40 cellular contexts compared by ENCODE assay signal in the genomic region with DNA sequence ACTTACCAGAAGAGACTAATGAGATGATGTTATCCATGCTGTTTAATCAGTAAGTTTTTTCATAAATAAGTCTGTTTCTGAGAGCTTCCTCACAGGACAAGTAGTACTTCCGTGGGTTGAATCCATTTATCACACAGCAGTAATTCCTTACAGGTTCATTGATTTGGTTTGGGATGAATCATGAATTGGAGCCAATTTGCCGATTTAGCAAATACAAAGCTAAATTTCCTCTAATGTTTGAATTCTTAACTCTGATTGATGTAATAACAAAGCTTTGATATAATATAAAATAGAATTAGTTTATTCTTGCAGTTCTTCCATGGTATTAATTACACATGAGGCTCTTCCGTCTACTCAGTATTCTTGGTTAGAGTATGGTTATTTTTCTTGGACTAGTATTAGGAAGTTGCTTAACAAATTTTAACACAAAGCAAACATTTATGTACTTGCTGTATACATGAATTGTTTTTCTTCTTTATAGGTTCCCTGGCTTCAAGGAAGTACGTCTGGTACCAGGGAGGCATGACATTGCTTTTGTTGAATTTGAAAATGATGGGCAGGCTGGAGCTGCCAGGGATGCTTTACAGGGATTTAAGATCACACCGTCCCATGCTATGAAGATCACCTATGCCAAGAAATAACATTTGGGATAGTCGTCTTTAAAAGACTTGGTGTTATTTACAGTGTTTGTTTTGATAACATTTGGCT. TPM values are rescaled to one million over a fixed set of nuclear protein-coding genes. Genes with fewer than 3 reads are reported as not detected.
"Had no signal": no experiment of that assay in that cellular context is flagged by ENCODE, and none has a peak within 500 bp of the region (broad histone marks: within the 10 kb centered on the region; RNA-seq: fewer than 3 reads in every experiment).

No MANE protein-coding gene starts in this region.

- H3K27ac Mint-ChIP-seq: activated CD4-positive, alpha-beta memory T cell treated with anti-CD3 and anti-CD28 coated beads, Interleukin-2, amount 10 ng/mL, durations not matched to agents 7 days and 5 days; activated CD4-positive, alpha-beta T cell treated with anti-CD3 and anti-CD28 coated beads, Interleukin-2, amount 10 ng/mL, durations not matched to agents 7 days and 5 days; activated naive CD4-positive, alpha-beta T cell treated with anti-CD3 and anti-CD28 coated beads for 36 hours; activated naive CD4-positive, alpha-beta T cell treated with anti-CD3 and anti-CD28 coated beads, Interleukin-2, amount 50 U/mL, for 24 hours; activated naive CD8-positive, alpha-beta T cell treated with anti-CD3 and anti-CD28 coated beads for 36 hours; activated naive CD8-positive, alpha-beta T cell treated with anti-CD3 and anti-CD28 coated beads, Interleukin-2, amount 50 U/mL, for 24 hours; activated T-helper 1 cell treated with anti-CD3 and anti-CD28 coated beads, Interleukin-12 subunit alpha, Interleukin-12 subunit beta, Interleukin-2, Interleukin-4 antibody, amounts not matched to agents 30 ng/mL and 10 ng/mL and 1 ng/mL, durations not matched to agents 14 hours and 24 hours and 36 hours; activated T-helper 2 cell treated with anti-CD3 and anti-CD28 coated beads, Interferon-gamma antibody, Interleukin-2, Interleukin-4, amounts not matched to agents 10 μg/mL and 5 μg/mL and 100 μg/mL, durations not matched to agents 14 hours and 24 hours and 36 hours; T-helper 1 cell treated with Interleukin-12 subunit alpha and Interleukin-12 subunit beta and Interleukin-4 antibody, amounts not matched to agents 30 μg/mL and 1 μg/mL, for 36 hours; WTC11 had no signal

- H3K4me1 ChIP-seq: adrenal gland, body of pancreas, esophagus squamous epithelium, heart right ventricle had no signal

- H3K79me2 ChIP-seq: hepatocyte had no signal

- FAIRE-seq: colon had no signal

- H3K4me2 ChIP-seq: hepatocyte had no signal

- H2AFZ ChIP-seq: hepatocyte had no signal

- H3K27ac ChIP-seq: adrenal gland, body of pancreas, epithelial cell of prostate, esophagus squamous epithelium, gastroesophageal sphincter, heart right ventricle, hepatocyte had no signal

- H3K4me3 Mint-ChIP-seq: activated CD4-positive, alpha-beta memory T cell treated with anti-CD3 and anti-CD28 coated beads, Interleukin-2, amount 10 ng/mL, durations not matched to agents 7 days and 5 days; activated CD4-positive, alpha-beta T cell treated with anti-CD3 and anti-CD28 coated beads, Interleukin-2, amount 10 ng/mL, durations not matched to agents 7 days and 5 days; activated naive CD4-positive, alpha-beta T cell treated with anti-CD3 and anti-CD28 coated beads for 36 hours; activated naive CD4-positive, alpha-beta T cell treated with anti-CD3 and anti-CD28 coated beads, Interleukin-2, amount 50 U/mL, for 24 hours; activated naive CD8-positive, alpha-beta T cell treated with anti-CD3 and anti-CD28 coated beads for 36 hours; activated naive CD8-positive, alpha-beta T cell treated with anti-CD3 and anti-CD28 coated beads, Interleukin-2, amount 50 U/mL, for 24 hours; activated T-cell treated with anti-CD3 and anti-CD28 coated beads, Interleukin-2, amount 50 U/mL, for 4 hours; activated T-helper 1 cell treated with anti-CD3 and anti-CD28 coated beads, Interleukin-12 subunit alpha, Interleukin-12 subunit beta, Interleukin-2, Interleukin-4 antibody, amounts not matched to agents 30 ng/mL and 10 ng/mL and 1 ng/mL, durations not matched to agents 14 hours and 24 hours and 36 hours; effector memory CD8-positive, alpha-beta T cell; T-helper 1 cell treated with Interleukin-12 subunit alpha and Interleukin-12 subunit beta and Interleukin-4 antibody, amounts not matched to agents 30 μg/mL and 1 μg/mL, for 36 hours; WTC11 had no signal

- H3K9me3 Mint-ChIP-seq: activated CD4-positive, alpha-beta memory T cell treated with anti-CD3 and anti-CD28 coated beads, Interleukin-2, amount 10 ng/mL, durations not matched to agents 7 days and 5 days; activated CD4-positive, alpha-beta T cell treated with anti-CD3 and anti-CD28 coated beads, Interleukin-2, amount 10 ng/mL, durations not matched to agents 7 days and 5 days; activated naive CD4-positive, alpha-beta T cell treated with anti-CD3 and anti-CD28 coated beads for 36 hours; activated naive CD4-positive, alpha-beta T cell treated with anti-CD3 and anti-CD28 coated beads, Interleukin-2, amount 50 U/mL, for 24 hours; activated naive CD8-positive, alpha-beta T cell treated with anti-CD3 and anti-CD28 coated beads for 36 hours; activated naive CD8-positive, alpha-beta T cell treated with anti-CD3 and anti-CD28 coated beads, Interleukin-2, amount 50 U/mL, for 24 hours; activated T-cell treated with anti-CD3 and anti-CD28 coated beads, Interleukin-2, amount 50 U/mL, for 4 hours; activated T-helper 1 cell treated with anti-CD3 and anti-CD28 coated beads, Interleukin-12 subunit alpha, Interleukin-12 subunit beta, Interleukin-2, Interleukin-4 antibody, amounts not matched to agents 30 ng/mL and 10 ng/mL and 1 ng/mL, durations not matched to agents 14 hours and 24 hours and 36 hours; activated T-helper 2 cell treated with anti-CD3 and anti-CD28 coated beads, Interferon-gamma antibody, Interleukin-2, Interleukin-4, amounts not matched to agents 10 μg/mL and 5 μg/mL and 100 μg/mL, durations not matched to agents 14 hours and 24 hours and 36 hours; effector memory CD8-positive, alpha-beta T cell; T-helper 1 cell treated with Interleukin-12 subunit alpha and Interleukin-12 subunit beta and Interleukin-4 antibody, amounts not matched to agents 30 μg/mL and 1 μg/mL, for 36 hours; WTC11 had no signal

- H3K4me3 ChIP-seq: adrenal gland, body of pancreas, esophagus squamous epithelium, gastroesophageal sphincter, heart right ventricle, hepatocyte had no signal

- DNase-seq: activated CD4-positive, alpha-beta memory T cell treated with anti-CD3 and anti-CD28 coated beads, Interleukin-2, amount 10 ng/mL, durations not matched to agents 7 days and 5 days; activated CD4-positive, alpha-beta T cell treated with anti-CD3 and anti-CD28 coated beads for 1 hour; activated CD4-positive, alpha-beta T cell treated with anti-CD3 and anti-CD28 coated beads for 4 hours; activated CD4-positive, alpha-beta T cell treated with anti-CD3 and anti-CD28 coated beads, Interleukin-2, amount 10 ng/mL, durations not matched to agents 7 days and 5 days; activated CD4-positive, alpha-beta T cell treated with anti-CD3 and anti-CD28 coated beads, Interleukin-2, amount 50 U/mL, for 4 hours; activated CD8-positive, alpha-beta memory T cell treated with anti-CD3 and anti-CD28 coated beads, Interleukin-2, amount 50 U/mL, for 48 hours; activated effector memory CD4-positive, alpha-beta T cell treated with anti-CD3 and anti-CD28 coated beads, Interleukin-2, amount 50 U/mL, for 16 hours; activated naive CD4-positive, alpha-beta T cell treated with anti-CD3 and anti-CD28 coated beads for 36 hours; activated naive CD8-positive, alpha-beta T cell treated with anti-CD3 and anti-CD28 coated beads for 36 hours; activated naive CD8-positive, alpha-beta T cell treated with anti-CD3 and anti-CD28 coated beads, Interleukin-2, amount 50 U/mL, for 24 hours; activated T-cell treated with anti-CD3 and anti-CD28 coated beads for 4 hours; activated T-cell treated with anti-CD3 and anti-CD28 coated beads, Interleukin-2, amount 50 U/mL, for 4 hours; adrenal gland; amygdala; aorta; body of pancreas; caudate nucleus; cortex of kidney; dermis blood vessel endothelial cell; effector CD4-positive, alpha-beta T cell; effector memory CD8-positive, alpha-beta T cell; esophagus squamous epithelium; foreskin melanocyte; heart right ventricle; T-helper 9 cell had no signal

- H3K27me3 ChIP-seq: adrenal gland, body of pancreas, esophagus squamous epithelium, gastroesophageal sphincter, heart right ventricle, hepatocyte had no signal

- ATAC-seq: activated naive CD8-positive, alpha-beta T cell treated with anti-CD3 and anti-CD28 coated beads, Interleukin-2, amount 50 U/mL, for 24 hours; activated T-cell treated with anti-CD3 and anti-CD28 coated beads, Interleukin-2, amount 50 U/mL, for 4 hours; body of pancreas; effector memory CD8-positive, alpha-beta T cell; gastroesophageal sphincter; heart right ventricle; WTC11 had no signal

- H3K27me3 Mint-ChIP-seq: activated CD4-positive, alpha-beta T cell treated with anti-CD3 and anti-CD28 coated beads, Interleukin-2, amount 10 ng/mL, durations not matched to agents 7 days and 5 days; activated naive CD4-positive, alpha-beta T cell treated with anti-CD3 and anti-CD28 coated beads, Interleukin-2, amount 50 U/mL, for 24 hours; activated naive CD8-positive, alpha-beta T cell treated with anti-CD3 and anti-CD28 coated beads for 36 hours; activated naive CD8-positive, alpha-beta T cell treated with anti-CD3 and anti-CD28 coated beads, Interleukin-2, amount 50 U/mL, for 24 hours; effector memory CD8-positive, alpha-beta T cell had no signal

- H3K9me3 ChIP-seq: adrenal gland, body of pancreas, esophagus squamous epithelium, gastroesophageal sphincter, heart right ventricle had no signal

RNA-seq across cellular contexts. Expression of a gene that starts 7.6 kb away (rescaled TPM):
- total RNA-seq: activated CD4-positive, alpha-beta memory T cell treated with anti-CD3 and anti-CD28 coated beads, Interleukin-2, amount 10 ng/mL, durations not matched to agents 7 days and 5 days; activated CD4-positive, alpha-beta T cell treated with anti-CD3 and anti-CD28 coated beads, Interleukin-2, amount 10 ng/mL, durations not matched to agents 7 days and 5 days; activated naive CD4-positive, alpha-beta T cell treated with anti-CD3 and anti-CD28 coated beads for 36 hours; activated naive CD8-positive, alpha-beta T cell treated with anti-CD3 and anti-CD28 coated beads for 36 hours; activated T-cell treated with anti-CD3 and anti-CD28 coated beads, Interleukin-2, amount 50 U/mL, for 4 hours; activated T-helper 1 cell treated with anti-CD3 and anti-CD28 coated beads, Interleukin-12 subunit alpha, Interleukin-12 subunit beta, Interleukin-2, Interleukin-4 antibody, amounts not matched to agents 30 ng/mL and 10 ng/mL and 1 ng/mL, durations not matched to agents 14 hours and 24 hours and 36 hours; activated T-helper 2 cell treated with anti-CD3 and anti-CD28 coated beads, Interferon-gamma antibody, Interleukin-2, Interleukin-4, amounts not matched to agents 10 μg/mL and 5 μg/mL and 100 μg/mL, durations not matched to agents 14 hours and 24 hours and 36 hours; adrenal gland; aorta; body of pancreas; chondrocyte; dermis blood vessel endothelial cell; esophagus squamous epithelium; fibroblast of lung; fibroblast of villous mesenchyme; gastroesophageal sphincter; glomerular endothelial cell; heart right ventricle; T-helper 2 cell treated with Interferon-gamma antibody and Interleukin-4, amounts not matched to agents 100 ng/mL and 5 ng/mL, for 36 hours; WTC11 had no signal
- polyA plus RNA-seq: adrenal gland, aorta, esophagus, fibroblast of lung, heart right ventricle, hepatocyte had no signal
